Comparison of ENCODE assay signal across 8 cellular contexts in genomic region chr1:85148524-85149250, GRCh38. TPM values are rescaled to one million over a fixed set of nuclear protein-coding genes. Genes with fewer than 3 reads are reported as not detected.
DNase-seq lines count a peak whose midpoint lies in the region; ATAC-seq, FAIRE-seq and TF ChIP-seq lines count a peak whose summit lies in the region.

No MANE protein-coding gene starts in this region.

- BruUV-seq in GM12878 (replicated peaks; lab: Mats Ljungman, UMichigan), result no TSS peak

- TF ChIP-seq CTCF in GM12878 (IDR thresholded peaks at IDR 0.05 in 2 of 3, conservative IDR thresholded peaks at IDR 0.05 in 1 of 3; ENCODE audit: control insufficient read depth in 2 of 3, extremely low read depth in 1 of 3, insufficient read depth in 1 of 3, low read depth in 3 of 3, low read length in 3 of 3) (no peak), pancreas (IDR thresholded peaks at IDR 0.05) (no peak)

- H3K79me2 ChIP-seq in GM12878 (ENCODE audit: control insufficient read depth, insufficient read depth, low read length), result no peaks in the 10 kb centered on the region

- no peak overlapping the region for H3K4me3 ChIP-seq in GM12878
- H3K4me3 ChIP-seq in pancreas, result no peak overlapping the region

- FAIRE-seq in GM12878 (lab: Jason Lieb, UNC) (peak; percentile 87), pancreas (lab: Jason Lieb, UNC) (no peak)

- TF ChIP-seq EP300 in GM12878 (IDR thresholded peaks at IDR 0.05; ENCODE audit: borderline replicate concordance in 1 of 2, control insufficient read depth in 1 of 2, low read depth in 2 of 2, low read length in 2 of 2), result no peak

- TF ChIP-seq RAD21 in GM12878 (IDR thresholded peaks at IDR 0.05; ENCODE audit: insufficient read depth, low read depth, low read length), result 0 out of 2 replicates have a peak, but pooled peaks have one; percentile 4

- CTCF ChIA-PET in GM12878 (lab: Yijun Ruan, JAX), result interaction anchor here (0.5 to 1.1 kb wide), 2 partner anchors 106 to 369 kb away, joined by 3 to 5 read pairs; no protein-coding TSS in a partner anchor

- ATAC-seq in GM19452 (IDR thresholded peaks at IDR 0.05; ENCODE audit: unreplicated experiment) (peak; percentile 78), HG03175 (IDR thresholded peaks at IDR 0.05; ENCODE audit: unreplicated experiment) (peak; percentile 90), GM12878 (peak; percentile 94), pancreas (no peak)

- POLR2A ChIA-PET in GM12878 (lab: Charles Lee), result no interaction called here

- no peaks in the 10 kb centered on the region for H4K20me1 ChIP-seq in GM12878 (ENCODE audit: control insufficient read depth, insufficient read depth)

- H3K27me3 ChIP-seq in GM12878 (replicated peaks in 1 of 2; ENCODE audit: control insufficient read depth in 2 of 2, insufficient read depth in 2 of 2, low read length in 1 of 2) (no peaks in the 10 kb centered on the region), pancreas (no peaks in the 10 kb centered on the region)

- no peak overlapping the region; the same call in 1 of the 2 replicates for H2AFZ ChIP-seq in GM12878 (ENCODE audit: control insufficient read depth, low read depth, low read length)

- no peaks in the 10 kb centered on the region for H3K9me3 ChIP-seq in GM12878 (replicated peaks; ENCODE audit: control insufficient read depth, insufficient read depth, low read length)
- H3K9me3 ChIP-seq in pancreas, result no peaks in the 10 kb centered on the region

- RAD21 ChIA-PET in GM12878 (lab: Charles Lee; ENCODE audit: unreplicated experiment), result no interaction called here

- no peak for TF ChIP-seq POLR2A in GM12878 (IDR thresholded peaks at IDR 0.05; ENCODE audit: low read depth, low read length)

- H3K9ac ChIP-seq in GM12878 (ENCODE audit: control insufficient read depth, insufficient read depth, low read length), result no peak overlapping the region

- in situ Hi-C loops in GM12878 (cut with MboI), result no loop called here

- H3K4me1 ChIP-seq in GM12878 (ENCODE audit: control insufficient read depth, insufficient read depth, low read length) (peaks cover 23% of the 10 kb centered on the region), pancreas (peaks cover 0 to 10% (median 5%) of the 10 kb centered on the region in 3 donors)

- H3K27ac ChIP-seq in GM12878 (ENCODE audit: control insufficient read depth, insufficient read depth) (peak overlapping the region; percentile 42; the same call in 1 of the 2 replicates), pancreas (no peak overlapping the region)

- DNase-seq in ELR (ENCODE audit: low read depth) (peak; percentile 8), GM12878 (ENCODE audit: low read depth, low spot score) (peak; percentile 73), pancreas (no peak), mucosa of gallbladder (ENCODE audit: low spot score) (no peak), NCI-H2196 treated with DMSO at 0.1 percent for 48 hours (lab: John Stamatoyannopoulos, UW; ENCODE audit: unreplicated experiment) (no peak), NCI-H510A (lab: John Stamatoyannopoulos, UW) (no peak)

- H3K4me2 ChIP-seq in GM12878 (ENCODE audit: control insufficient read depth, insufficient read depth), result peak overlapping the region; percentile 11; the same call in 1 of the 2 replicates

- intact Hi-C loops in GM12878 (cut with micrococcal nuclease; ENCODE audit: unreplicated experiment) (no loop called here), pancreas (cut with DNase I) (no loop called here)

- SMC1A ChIA-PET in GM12878 (lab: Charles Lee; ENCODE audit: uncharacterized antibody, unreplicated experiment), result interaction anchor here (0.6 kb wide), 1 partner anchor 575 kb away, joined by 3 read pairs; no protein-coding TSS in a partner anchor

- no peaks in the 10 kb centered on the region for H3K36me3 ChIP-seq in GM12878 (ENCODE audit: control insufficient read depth in 2 of 2, insufficient read depth in 2 of 2, low read length in 1 of 2)
- no peaks in the 10 kb centered on the region for H3K36me3 ChIP-seq in pancreas

TF ChIP-seq in GM12878, 131 proteins besides CTCF, POLR2A, EP300 and RAD21 (continues in another document):
- TF ChIP-seq ETV6 (conservative IDR thresholded peaks at IDR 0.05 in 1 of 2, IDR thresholded peaks at IDR 0.05 in 1 of 2; ENCODE audit: borderline replicate concordance in 1 of 2, low read depth in 1 of 2), result peak in 1 of 2 experiments; percentile 43; a peak in 1 of 4 replicates
- TF ChIP-seq JUNB (IDR thresholded peaks at IDR 0.05), result peak; percentile 82
- TF ChIP-seq SPI1 (IDR thresholded peaks at IDR 0.05; ENCODE audit: borderline replicate concordance, insufficient read depth, low read depth, low read length), result 0 out of 2 replicates have a peak, but pooled peaks have one; percentile 22
- peak; percentile 74 for TF ChIP-seq RUNX3 (IDR thresholded peaks at IDR 0.05; ENCODE audit: low read length)
- TF ChIP-seq SRF (IDR thresholded peaks at IDR 0.05; ENCODE audit: low read depth in 2 of 2, low read length in 2 of 2), result peak in 1 of 2 experiments; percentile 49; a peak in 1 of 4 replicates
- peak; percentile 22; the same call in 1 of the 2 replicates for TF ChIP-seq ATF2 (IDR thresholded peaks at IDR 0.05; ENCODE audit: low read length)
- TF ChIP-seq CREM (IDR thresholded peaks at IDR 0.05; ENCODE audit: low read depth), result peak; percentile 32; the same call in 1 of the 2 replicates
- TF ChIP-seq PAX8 (IDR thresholded peaks at IDR 0.05), result no peak
- no peak for TF ChIP-seq CHD4 (IDR thresholded peaks at IDR 0.05)
- TF ChIP-seq BCL11A (IDR thresholded peaks at IDR 0.05; ENCODE audit: low read depth, low read length), result 0 out of 2 replicates have a peak, but pooled peaks have one; percentile 36
- TF ChIP-seq STAT1 (conservative IDR thresholded peaks at IDR 0.05), result no peak
- TF ChIP-seq SREBF2 (IDR thresholded peaks at IDR 0.05; ENCODE audit: low read length), result no peak
- TF ChIP-seq MTA2 (IDR thresholded peaks at IDR 0.05; ENCODE audit: low read depth), result peak; percentile 40; the same call in 1 of the 2 replicates
- TF ChIP-seq BRCA1 (IDR thresholded peaks at IDR 0.05; ENCODE audit: low read depth, low read length), result no peak
- TF ChIP-seq EGR1 (IDR thresholded peaks at IDR 0.05; ENCODE audit: borderline replicate concordance in 1 of 2, low read depth in 2 of 2, low read length in 2 of 2), result no peak
- TF ChIP-seq NFIC (IDR thresholded peaks at IDR 0.05; ENCODE audit: low read depth, low read length), result peak; percentile 37
- peak in 1 of 2 experiments; percentile 20; a peak in 1 of 4 replicates for TF ChIP-seq IKZF2 (IDR thresholded peaks at IDR 0.05)
- TF ChIP-seq ATF3 (IDR thresholded peaks at IDR 0.05; ENCODE audit: borderline replicate concordance, extremely low read depth, low read depth, low read length), result no peak
- TF ChIP-seq PML (IDR thresholded peaks at IDR 0.05; ENCODE audit: low read length), result no peak
- TF ChIP-seq BCL3 (IDR thresholded peaks at IDR 0.05; ENCODE audit: borderline replicate concordance, insufficient read depth, low read depth, low read length, poor library complexity, severe bottlenecking), result peak; percentile 31
- peak; percentile 66 for TF ChIP-seq IRF4 (IDR thresholded peaks at IDR 0.05; ENCODE audit: low read depth, low read length)

RNA-seq across cellular contexts. Expression of gene SYDE2, which starts 52.1 kb away (rescaled TPM):
- 0.15 TPM in 1 of 2 replicates, not detected in the other for total RNA-seq in GM12878 (2013; cell fraction: nucleolus; rRNA removed)
- total RNA-seq in GM12878 (2014; rRNA removed), result 2.6 and 3.6 TPM in 2 replicates
- 4.1 and 4.6 TPM in 2 replicates for total RNA-seq in GM12878 (2014; rRNA removed; fragmentation: Illumina TruSeq; extraction: Trizol)
- 3.3 and 3.8 TPM in 2 replicates for total RNA-seq in GM12878 (2021)
- polyA plus RNA-seq in GM12878 (2011; ENCODE audit: low read depth), result 0.26 TPM
- 0.03 TPM in 1 of 2 replicates, not detected in the other for polyA plus RNA-seq in GM12878 (2011; rRNA removed)
- polyA plus RNA-seq in GM12878 (2011; cell fraction: cytosol; rRNA removed), result not detected in 2 replicates
- not detected in 2 replicates for polyA plus RNA-seq in GM12878 (2011; cell fraction: nucleus; rRNA removed)
- polyA plus RNA-seq in GM12878 (2012), result 0.55 and 0.86 TPM in 2 replicates
- polyA plus RNA-seq in GM12878 (2014; fragmentation: Illumina TruSeq; extraction: Trizol), result 1.8 and 2.5 TPM in 2 replicates
- polyA plus RNA-seq in GM12878 (2014; fragmentation: Nextera tagmentation; extraction: Ambion mirVana), result under 1 TPM; 0.37 to 0.50 TPM
- polyA plus RNA-seq in GM12878 (2014; rRNA removed), result 1.2 and 1.3 TPM in 2 replicates
- 1 to 10 TPM; 1.1 to 1.8 TPM for polyA plus RNA-seq in GM12878 (2016; fragmentation: Nextera tagmentation; extraction: Ambion mirVana)
- polyA minus RNA-seq in GM12878 (2011; rRNA and poly(A)+ RNA removed), result not detected in 2 replicates
- not detected in 2 replicates for polyA minus RNA-seq in GM12878 (2011; cell fraction: cytosol; rRNA and poly(A)+ RNA removed)
- polyA minus RNA-seq in GM12878 (2011; cell fraction: nucleus; rRNA and poly(A)+ RNA removed), result 0.19 TPM in 1 of 2 replicates, not detected in the other
- 1 to 10 TPM; 4.9 to 6.6 (median 5.5) TPM for total RNA-seq in pancreas
- polyA plus RNA-seq in pancreas, result 1 to 10 TPM; 1.3 to 1.6 TPM
- 19.8 TPM for total RNA-seq in mucosa of gallbladder

Comparison
In these comparisons a context has a peak if more than half of its experiments do, and no peak if none do; other contexts are left out.
1. DNase-seq: peak in ELR (single experiment) and GM12878 (single experiment); none in pancreas (0 of 6), mucosa of gallbladder (single experiment), NCI-H2196 treated with DMSO at 0.1 percent for 48 hours (single experiment) and NCI-H510A (single experiment).
2. ATAC-seq: peak in GM19452 (single experiment), HG03175 (single experiment) and GM12878 (single experiment); none in pancreas (0 of 4).